In genomic region chr12:48506836-48507235, GRCh38 we compare ENCODE assay signal across 4 cellular contexts. TPM values are rescaled to one million over a fixed set of nuclear protein-coding genes. Genes with fewer than 3 reads are reported as not detected.
"Had no signal": no experiment of that assay in that cellular context is flagged by ENCODE, and none has a peak within 500 bp of the region (broad histone marks: within the 10 kb centered on the region; RNA-seq: fewer than 3 reads in every experiment).

No MANE protein-coding gene starts in this region.

RNA-seq across cellular contexts. Expression of gene OR8S1, which starts 18.6 kb away (rescaled TPM):
- polyA plus RNA-seq: HepG2, IgD-negative memory B cell, IMR-90, K562 had no signal

RNA-seq across cellular contexts. Expression of gene C12orf54, which starts 24.5 kb away (rescaled TPM):
- polyA plus RNA-seq: HepG2, IgD-negative memory B cell, IMR-90, K562 had no signal

RNA-seq across cellular contexts. Expression of gene ANP32D, which starts 34.5 kb away (rescaled TPM):
- polyA plus RNA-seq: HepG2, IgD-negative memory B cell, IMR-90, K562 had no signal
